ENCODE assay signal across 1 cellular context in genomic region chr1:54153548-54154439, GRCh38.
TF ChIP-seq lines count a peak whose summit lies in the region.

No MANE protein-coding gene starts in this region.

TF ChIP-seq in HEK293, 187 proteins besides CTCF, POLR2A, EP300 and RAD21 (continued from another document):
- no peak for TF ChIP-seq AEBP2 (tag by site-specific recombination; IDR thresholded peaks at IDR 0.05; ENCODE audit: borderline replicate concordance)
- TF ChIP-seq ZNF324 (tag by site-specific recombination; IDR thresholded peaks at IDR 0.05): no peak
- TF ChIP-seq ZNF843 (tag by site-specific recombination; IDR thresholded peaks at IDR 0.05): no peak
- no peak for TF ChIP-seq ZNF707 (tag by site-specific recombination; IDR thresholded peaks at IDR 0.05)
- no peak for TF ChIP-seq ZBTB8A (tag by site-specific recombination; IDR thresholded peaks at IDR 0.05)
- TF ChIP-seq ZNF211 (tag by site-specific recombination; IDR thresholded peaks at IDR 0.05; ENCODE audit: low read depth): no peak
- TF ChIP-seq, protein P1, sequence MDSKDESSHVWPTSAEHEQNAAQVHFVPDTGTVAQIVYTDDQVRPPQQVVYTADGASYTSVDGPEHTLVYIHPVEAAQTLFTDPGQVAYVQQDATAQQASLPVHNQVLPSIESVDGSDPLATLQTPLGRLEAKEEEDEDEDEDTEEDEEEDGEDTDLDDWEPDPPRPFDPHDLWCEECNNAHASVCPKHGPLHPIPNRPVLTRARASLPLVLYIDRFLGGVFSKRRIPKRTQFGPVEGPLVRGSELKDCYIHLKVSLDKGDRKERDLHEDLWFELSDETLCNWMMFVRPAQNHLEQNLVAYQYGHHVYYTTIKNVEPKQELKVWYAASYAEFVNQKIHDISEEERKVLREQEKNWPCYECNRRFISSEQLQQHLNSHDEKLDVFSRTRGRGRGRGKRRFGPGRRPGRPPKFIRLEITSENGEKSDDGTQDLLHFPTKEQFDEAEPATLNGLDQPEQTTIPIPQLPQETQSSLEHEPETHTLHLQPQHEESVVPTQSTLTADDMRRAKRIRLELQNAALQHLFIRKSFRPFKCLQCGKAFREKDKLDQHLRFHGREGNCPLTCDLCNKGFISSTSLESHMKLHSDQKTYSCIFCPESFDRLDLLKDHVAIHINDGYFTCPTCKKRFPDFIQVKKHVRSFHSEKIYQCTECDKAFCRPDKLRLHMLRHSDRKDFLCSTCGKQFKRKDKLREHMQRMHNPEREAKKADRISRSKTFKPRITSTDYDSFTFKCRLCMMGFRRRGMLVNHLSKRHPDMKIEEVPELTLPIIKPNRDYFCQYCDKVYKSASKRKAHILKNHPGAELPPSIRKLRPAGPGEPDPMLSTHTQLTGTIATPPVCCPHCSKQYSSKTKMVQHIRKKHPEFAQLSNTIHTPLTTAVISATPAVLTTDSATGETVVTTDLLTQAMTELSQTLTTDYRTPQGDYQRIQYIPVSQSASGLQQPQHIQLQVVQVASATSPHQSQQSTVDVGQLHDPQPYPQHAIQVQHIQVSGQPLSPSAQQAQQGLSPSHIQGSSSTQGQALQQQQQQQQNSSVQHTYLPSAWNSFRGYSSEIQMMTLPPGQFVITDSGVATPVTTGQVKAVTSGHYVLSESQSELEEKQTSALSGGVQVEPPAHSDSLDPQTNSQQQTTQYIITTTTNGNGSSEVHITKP (tag by site-specific recombination; IDR thresholded peaks at IDR 0.05): peak; percentile 30; the same call in 1 of the 2 replicates
- TF ChIP-seq ZBTB48 (tag by site-specific recombination; IDR thresholded peaks at IDR 0.05): no peak
- TF ChIP-seq ZNF600 (tag by site-specific recombination; IDR thresholded peaks at IDR 0.05): no peak
- TF ChIP-seq ZNF416 (tag by site-specific recombination; IDR thresholded peaks at IDR 0.05): no peak
- TF ChIP-seq ZNF266 (tag by site-specific recombination; IDR thresholded peaks at IDR 0.05; ENCODE audit: low read depth): no peak
- TF ChIP-seq ZNF155 (tag by site-specific recombination; IDR thresholded peaks at IDR 0.05): no peak
- no peak for TF ChIP-seq ZNF426 (tag by site-specific recombination; IDR thresholded peaks at IDR 0.05)
- TF ChIP-seq ZEB2 (tag by site-specific recombination; IDR thresholded peaks at IDR 0.05): no peak
- TF ChIP-seq ZBTB1 (tag by site-specific recombination; IDR thresholded peaks at IDR 0.05): no peak
- TF ChIP-seq ZNF521 (tag by site-specific recombination; IDR thresholded peaks at IDR 0.05): no peak
- TF ChIP-seq EGR2 (tag by site-specific recombination; IDR thresholded peaks at IDR 0.05; ENCODE audit: low read depth): no peak
- no peak for TF ChIP-seq ZNF549 (tag by site-specific recombination; IDR thresholded peaks at IDR 0.05)
- TF ChIP-seq ZNF10 (tag by site-specific recombination; IDR thresholded peaks at IDR 0.05): no peak
- no peak for TF ChIP-seq SCRT2 (tag by site-specific recombination; IDR thresholded peaks at IDR 0.05)
- TF ChIP-seq ZBTB21 (tag by site-specific recombination; IDR thresholded peaks at IDR 0.05): no peak
- TF ChIP-seq ZNF623 (tag by site-specific recombination; IDR thresholded peaks at IDR 0.05): no peak
- TF ChIP-seq TRIM28 (IDR thresholded peaks at IDR 0.05; ENCODE audit: borderline replicate concordance, low read length): no peak
- peak; percentile 67; the same call in 1 of the 2 replicates for TF ChIP-seq ZNF792 (tag by site-specific recombination; IDR thresholded peaks at IDR 0.05)
- no peak for TF ChIP-seq ZNF658 (tag by site-specific recombination; IDR thresholded peaks at IDR 0.05)
- TF ChIP-seq ZBTB17 (tag by site-specific recombination; IDR thresholded peaks at IDR 0.05): peak; percentile 50; the same call in 1 of the 2 replicates
- TF ChIP-seq ZNF169 (tag by site-specific recombination; IDR thresholded peaks at IDR 0.05): no peak
- no peak for TF ChIP-seq ZNF302 (tag by site-specific recombination; IDR thresholded peaks at IDR 0.05; ENCODE audit: low read depth)
- no peak for TF ChIP-seq ZNF138 (tag by site-specific recombination; IDR thresholded peaks at IDR 0.05; ENCODE audit: borderline replicate concordance)
- TF ChIP-seq ZNF558 (tag by site-specific recombination; IDR thresholded peaks at IDR 0.05): no peak
